11 cellular contexts compared by ENCODE assay signal in the genomic region with DNA sequence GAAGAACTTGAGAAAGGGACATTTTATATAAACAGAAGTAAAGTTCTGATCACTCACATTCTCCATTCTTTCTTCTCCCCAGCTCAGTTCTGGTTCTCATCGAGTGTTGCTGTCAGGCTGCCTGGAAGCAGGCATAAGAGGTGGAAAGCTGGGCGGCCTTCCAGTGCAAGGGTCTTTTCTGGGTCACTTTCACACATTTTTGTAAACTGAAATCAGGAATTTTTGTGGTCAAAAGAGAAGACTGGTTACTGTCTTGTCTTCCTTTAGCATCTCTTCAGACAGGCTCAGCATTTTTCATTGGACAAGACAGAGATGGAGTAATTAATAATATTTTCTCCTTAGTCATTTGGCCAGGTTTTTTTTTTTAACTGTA.
DNase-seq lines count a peak whose midpoint lies in the region; ATAC-seq and TF ChIP-seq lines count a peak whose summit lies in the region.
"Had no signal": no experiment of that assay in that cellular context is flagged by ENCODE, and none has a peak within 500 bp of the region (broad histone marks: within the 10 kb centered on the region; RNA-seq: fewer than 3 reads in every experiment).

No MANE protein-coding gene starts in this region.

- TF ChIP-seq CTCF in uterus (IDR thresholded peaks at IDR 0.05) (no peak), thyroid gland (IDR thresholded peaks at IDR 0.05) (no peak), coronary artery (IDR thresholded peaks at IDR 0.05) (no peak)

- H3K27ac ChIP-seq in uterus: peak overlapping the region; percentile 38
- no peak overlapping the region for H3K27ac ChIP-seq in thyroid gland
- H3K27ac ChIP-seq in coronary artery: no peak overlapping the region
- H3K27ac ChIP-seq: BLaER1 had no signal

- no peak for TF ChIP-seq POLR2A in uterus (IDR thresholded peaks at IDR 0.05)
- TF ChIP-seq POLR2A in thyroid gland (IDR thresholded peaks at IDR 0.05): no peak

- H3K9me3 Mint-ChIP-seq in activated T-cell treated with anti-CD3 and anti-CD28 coated beads, Interleukin-2, amount 50 U/mL, for 24 hours: no peaks in the 10 kb centered on the region
- H3K9me3 Mint-ChIP-seq in activated T-cell treated with anti-CD3 and anti-CD28 coated beads, Interleukin-2, amount 50 U/mL, for 4 hours: no peaks in the 10 kb centered on the region

- WGBS in thyroid gland, 2 donors: 44 to 55% methylated on average over 2 of the region's 2 CpGs

- no peaks in the 10 kb centered on the region for H3K9me3 ChIP-seq in uterus
- H3K9me3 ChIP-seq in thyroid gland: no peaks in the 10 kb centered on the region
- H3K9me3 ChIP-seq: BLaER1 had no signal

- intact Hi-C loops in uterus (cut with DNase I; ENCODE audit: low total_unique reads): no loop called here
- intact Hi-C loops in thyroid gland (cut with DNase I): no loop called here

- no peak overlapping the region for H3K4me3 Mint-ChIP-seq in activated T-cell treated with anti-CD3 and anti-CD28 coated beads, Interleukin-2, amount 50 U/mL, for 24 hours
- H3K4me3 Mint-ChIP-seq in activated T-cell treated with anti-CD3 and anti-CD28 coated beads, Interleukin-2, amount 50 U/mL, for 4 hours: no peak overlapping the region
- H3K4me3 Mint-ChIP-seq: activated CD8-positive, alpha-beta T cell treated with anti-CD3 and anti-CD28 coated beads, Interleukin-2, amount 10 ng/mL, durations not matched to agents 7 days and 5 days had no signal

- no peak for DNase-seq in activated T-cell treated with anti-CD3 and anti-CD28 coated beads, Interleukin-2, amount 50 U/mL, for 24 hours
- DNase-seq in activated T-cell treated with anti-CD3 and anti-CD28 coated beads, Interleukin-2, amount 50 U/mL, for 4 hours: no peak
- DNase-seq in amniotic epithelial cell (ENCODE audit: low read depth): peak; percentile 97
- DNase-seq in uterus: peak; percentile 70 to 73
- no peak for DNase-seq in thyroid gland
- DNase-seq in coronary artery (ENCODE audit: low spot score): no peak
- no peak for DNase-seq in DMS114 treated with DMSO at 0.1 percent for 48 hours (lab: John Stamatoyannopoulos, UW; ENCODE audit: unreplicated experiment)
- DNase-seq: activated CD8-positive, alpha-beta T cell treated with anti-CD3 and anti-CD28 coated beads, Interleukin-2, amount 10 ng/mL, durations not matched to agents 7 days and 5 days; NCI-H510A treated with DMSO at 0.1 percent for 48 hours had no signal

- H3K27me3 ChIP-seq in uterus: no peaks in the 10 kb centered on the region
- no peaks in the 10 kb centered on the region for H3K27me3 ChIP-seq in thyroid gland
- H3K27me3 ChIP-seq: BLaER1 had no signal

- H3K4me3 ChIP-seq in uterus (no peak overlapping the region), thyroid gland (replicated peaks in 1 of 3) (no peak overlapping the region), coronary artery (no peak overlapping the region)
- H3K4me3 ChIP-seq: BLaER1 had no signal

- H3K27ac Mint-ChIP-seq in activated T-cell treated with anti-CD3 and anti-CD28 coated beads, Interleukin-2, amount 50 U/mL, for 24 hours: peak overlapping the region; percentile 60
- H3K27ac Mint-ChIP-seq: activated CD8-positive, alpha-beta T cell treated with anti-CD3 and anti-CD28 coated beads, Interleukin-2, amount 10 ng/mL, durations not matched to agents 7 days and 5 days had no signal

- H3K36me3 ChIP-seq in uterus: no peaks in the 10 kb centered on the region
- H3K36me3 ChIP-seq in thyroid gland: no peaks in the 10 kb centered on the region
- H3K36me3 ChIP-seq: BLaER1 had no signal

- H3K4me1 ChIP-seq in uterus (peaks cover 0 to 8% of the 10 kb centered on the region in 2 donors), thyroid gland (no peaks in the 10 kb centered on the region)
- H3K4me1 ChIP-seq: BLaER1 had no signal

- H3K4me1 Mint-ChIP-seq in activated T-cell treated with anti-CD3 and anti-CD28 coated beads, Interleukin-2, amount 50 U/mL, for 24 hours (ENCODE audit: low read depth): peaks cover 9% of the 10 kb centered on the region
- no peaks in the 10 kb centered on the region for H3K4me1 Mint-ChIP-seq in activated T-cell treated with anti-CD3 and anti-CD28 coated beads, Interleukin-2, amount 50 U/mL, for 4 hours (ENCODE audit: low read depth)

- peaks cover 37% of the 10 kb centered on the region for H3K27me3 Mint-ChIP-seq in activated T-cell treated with anti-CD3 and anti-CD28 coated beads, Interleukin-2, amount 50 U/mL, for 24 hours
- H3K27me3 Mint-ChIP-seq in activated T-cell treated with anti-CD3 and anti-CD28 coated beads, Interleukin-2, amount 50 U/mL, for 4 hours (ENCODE audit: low read depth): peaks cover 12% of the 10 kb centered on the region

- H3K36me3 Mint-ChIP-seq in activated T-cell treated with anti-CD3 and anti-CD28 coated beads, Interleukin-2, amount 50 U/mL, for 24 hours (ENCODE audit: low read depth): no peaks in the 10 kb centered on the region
- no peaks in the 10 kb centered on the region for H3K36me3 Mint-ChIP-seq in activated T-cell treated with anti-CD3 and anti-CD28 coated beads, Interleukin-2, amount 50 U/mL, for 4 hours (ENCODE audit: insufficient read depth)

- ATAC-seq in activated T-cell treated with anti-CD3 and anti-CD28 coated beads, Interleukin-2, amount 50 U/mL, for 4 hours: no peak
- ATAC-seq in HG02884 (IDR thresholded peaks at IDR 0.05; ENCODE audit: unreplicated experiment): peak; percentile 34
- ATAC-seq: activated CD8-positive, alpha-beta T cell treated with anti-CD3 and anti-CD28 coated beads, Interleukin-2, amount 10 ng/mL, durations not matched to agents 7 days and 5 days had no signal

Comparison
In these comparisons a context has a peak if more than half of its experiments do, and no peak if none do; other contexts are left out.
1. DNase-seq: peak in amniotic epithelial cell (single experiment) and uterus (2 of 2); none in activated T-cell treated with anti-CD3 and anti-CD28 coated beads, Interleukin-2, amount 50 U/mL, for 24 hours (single experiment), activated T-cell treated with anti-CD3 and anti-CD28 coated beads, Interleukin-2, amount 50 U/mL, for 4 hours (single experiment), thyroid gland (0 of 2), coronary artery (single experiment) and DMS114 treated with DMSO at 0.1 percent for 48 hours (single experiment).
2. H3K27ac ChIP-seq: peak in uterus (2 of 2); none in thyroid gland (0 of 3) and coronary artery (0 of 2).